Comparison of ENCODE assay signal across 9 cellular contexts in genomic region chr2:85594715-85595377, GRCh38. TPM values are rescaled to one million over a fixed set of nuclear protein-coding genes. Genes with fewer than 3 reads are reported as not detected.
DNase-seq lines count a peak whose midpoint lies in the region; ATAC-seq, FAIRE-seq and TF ChIP-seq lines count a peak whose summit lies in the region.
"Had no signal": no experiment of that assay in that cellular context is flagged by ENCODE, and none has a peak within 500 bp of the region (broad histone marks: within the 10 kb centered on the region; RNA-seq: fewer than 3 reads in every experiment).

No MANE protein-coding gene starts in this region.

- peak; percentile 38 for ATAC-seq in GM21381 (IDR thresholded peaks at IDR 0.05; ENCODE audit: unreplicated experiment)
- peak; percentile 42 to 63 (median 46) for ATAC-seq in natural killer cell

- POLR2A ChIA-PET in CD8-positive, alpha-beta memory T cell (lab: Charles Lee), result interaction anchor here (1.0 to 2.3 kb wide), 9 partner anchors 10 to 267 kb away, joined by 4 to 21 read pairs (median 9); partner anchors contain the start of genes C2orf68, GGCX, MAT2A and TGOLN2

- FAIRE-seq in RCC 7860 (lab: Jason Lieb, UNC), result no peak

- TF ChIP-seq CTCF in choroid plexus epithelial cell (conservative IDR thresholded peaks at IDR 0.05; ENCODE audit: low read depth, low read length) (no peak), natural killer cell (IDR thresholded peaks at IDR 0.05) (no peak)

- peak overlapping the region; percentile 87 for H3K4me3 ChIP-seq in CD8-positive, alpha-beta memory T cell (ENCODE audit: low read length)
- peak overlapping the region; percentile 85 for H3K4me3 ChIP-seq in HUES64 (ENCODE audit: low read length)
- H3K4me3 ChIP-seq in choroid plexus epithelial cell (ENCODE audit: low read depth, low read length), result peak overlapping the region; percentile 100

- peak overlapping the region; percentile 96 to 99 (median 98) for H3K4me3 Mint-ChIP-seq in CD8-positive, alpha-beta memory T cell
- H3K4me3 Mint-ChIP-seq in natural killer cell, result peak overlapping the region; percentile 99

- 16% methylated on average over 23 of the region's 23 CpGs for WGBS in HUES64

- H3K27me3 Mint-ChIP-seq in CD8-positive, alpha-beta memory T cell, result no peaks in the 10 kb centered on the region
- H3K27me3 Mint-ChIP-seq in natural killer cell (ENCODE audit: low read depth in 2 of 2), result no peaks in the 10 kb centered on the region

- H3K9me3 ChIP-seq in CD8-positive, alpha-beta memory T cell (ENCODE audit: low read length), result no peaks in the 10 kb centered on the region
- H3K9me3 ChIP-seq in HUES64 (ENCODE audit: insufficient read depth, low read depth, low read length), result no peaks in the 10 kb centered on the region

- peak overlapping the region; percentile 84 for H3K27ac ChIP-seq in CD8-positive, alpha-beta memory T cell (ENCODE audit: low read depth, low read length)
- peak overlapping the region; percentile 77 for H3K27ac ChIP-seq in HUES64 (ENCODE audit: low read depth, low read length)

- peaks cover 22% of the 10 kb centered on the region for H3K4me1 ChIP-seq in CD8-positive, alpha-beta memory T cell (ENCODE audit: insufficient read depth, low read length)
- no peaks in the 10 kb centered on the region; the same call in 1 of the 2 replicates for H3K4me1 ChIP-seq in HUES64 (ENCODE audit: insufficient read depth, low read length)

- peak overlapping the region; percentile 87 for H3K9ac ChIP-seq in HUES64 (ENCODE audit: low read depth, low read length)

- H3K36me3 ChIP-seq in CD8-positive, alpha-beta memory T cell (ENCODE audit: insufficient read depth, low read length), result peaks cover 10% of the 10 kb centered on the region
- peaks cover 25% of the 10 kb centered on the region for H3K36me3 ChIP-seq in HUES64 (ENCODE audit: insufficient read depth, low read length)

- peaks cover 34 to 52% (median 38%) of the 10 kb centered on the region in 3 donors for H3K4me1 Mint-ChIP-seq in CD8-positive, alpha-beta memory T cell
- peaks cover 31 to 38% of the 10 kb centered on the region in 2 donors for H3K4me1 Mint-ChIP-seq in natural killer cell

- peak in 1 of 5 donors; percentile 39 for DNase-seq in CD8-positive, alpha-beta memory T cell
- no peak for DNase-seq in choroid plexus epithelial cell (ENCODE audit: low read depth)
- no peak for DNase-seq in natural killer cell
- no peak for DNase-seq in CD1c-positive myeloid dendritic cell (ENCODE audit: extremely low spot score)
- DNase-seq in activated gamma-delta T cell (lab: John Stamatoyannopoulos, UW), result no peak
- DNase-seq in RCC 7860 (ENCODE audit: low spot score), result no peak

- H3K27ac Mint-ChIP-seq in CD8-positive, alpha-beta memory T cell, result peak overlapping the region; percentile 81 to 99 (median 95)
- peak overlapping the region; percentile 96 to 98 for H3K27ac Mint-ChIP-seq in natural killer cell

- CTCF ChIA-PET in CD8-positive, alpha-beta memory T cell (lab: Charles Lee), result interaction anchor here (1.0 to 3.6 kb wide), 10 partner anchors 9 to 56 kb away, joined by 3 to 16 read pairs (median 4); partner anchors contain the start of genes C2orf68 and MAT2A

- H3K36me3 Mint-ChIP-seq in CD8-positive, alpha-beta memory T cell, result peaks cover 0 to 36% (median 0%) of the 10 kb centered on the region in 3 donors
- no peaks in the 10 kb centered on the region for H3K36me3 Mint-ChIP-seq in natural killer cell

- no peaks in the 10 kb centered on the region for H3K27me3 ChIP-seq in CD8-positive, alpha-beta memory T cell (ENCODE audit: insufficient read depth, low read length, poor library complexity, severe bottlenecking)
- peaks cover 7% of the 10 kb centered on the region; the same call in 1 of the 2 replicates for H3K27me3 ChIP-seq in HUES64 (ENCODE audit: insufficient read depth, low read length)

- intact Hi-C loops in natural killer cell (cut with micrococcal nuclease), result no loop called here

- no peaks in the 10 kb centered on the region for H3K9me3 Mint-ChIP-seq in CD8-positive, alpha-beta memory T cell
- H3K9me3 Mint-ChIP-seq in natural killer cell, result no peaks in the 10 kb centered on the region

RNA-seq across cellular contexts. Expression of gene RNF181, which starts 0.7 kb away (rescaled TPM):
- total RNA-seq in CD8-positive, alpha-beta memory T cell, result 10 to 100 TPM; 88.2 to 95.1 TPM
- polyA plus RNA-seq in CD8-positive, alpha-beta memory T cell, result 181 TPM
- 99.6 TPM for polyA plus RNA-seq in HUES64 (2013, experiment 1 of 2)
- polyA plus RNA-seq in HUES64 (2013, experiment 2 of 2), result 103 TPM
- total RNA-seq in natural killer cell, result 10 to 100 TPM; 65.0 to 75.0 (median 66.7) TPM

RNA-seq across cellular contexts. Expression of gene TMEM150A, which starts 7.7 kb away (rescaled TPM):
- 1 to 10 TPM; 6.3 to 7.6 TPM for total RNA-seq in CD8-positive, alpha-beta memory T cell
- 13.2 TPM for polyA plus RNA-seq in CD8-positive, alpha-beta memory T cell
- polyA plus RNA-seq in HUES64 (2013, experiment 1 of 2), result 18.2 TPM
- 16.7 TPM for polyA plus RNA-seq in HUES64 (2013, experiment 2 of 2)
- 10 to 100 TPM; 10.4 to 13.3 (median 10.9) TPM for total RNA-seq in natural killer cell

RNA-seq across cellular contexts. Expression of gene VAMP5, which starts 10.6 kb away (rescaled TPM):
- 10 to 100 TPM; 26.4 to 28.0 TPM for total RNA-seq in CD8-positive, alpha-beta memory T cell
- 151 TPM for polyA plus RNA-seq in CD8-positive, alpha-beta memory T cell
- polyA plus RNA-seq in HUES64 (2013, experiment 1 of 2), result 5.3 TPM
- polyA plus RNA-seq in HUES64 (2013, experiment 2 of 2), result 10.3 TPM
- total RNA-seq in natural killer cell, result 10 to 100 TPM; 35.0 to 50.7 (median 36.7) TPM
- total RNA-seq: SK-MEL-5 had no signal

RNA-seq across cellular contexts. Expression of gene C2orf68, which starts 17.0 kb away (rescaled TPM):
- 10 to 100 TPM; 26.7 to 27.3 TPM for total RNA-seq in CD8-positive, alpha-beta memory T cell
- polyA plus RNA-seq in CD8-positive, alpha-beta memory T cell, result 17.9 TPM
- 32.0 TPM for polyA plus RNA-seq in HUES64 (2013, experiment 1 of 2)
- polyA plus RNA-seq in HUES64 (2013, experiment 2 of 2), result 38.9 TPM
- 10 to 100 TPM; 36.4 to 60.8 (median 48.4) TPM for total RNA-seq in natural killer cell

RNA-seq across cellular contexts. Expression of gene VAMP8, which starts 17.5 kb away (rescaled TPM):
- 10 to 100 TPM; 94.4 to 95.4 TPM for total RNA-seq in CD8-positive, alpha-beta memory T cell
- polyA plus RNA-seq in CD8-positive, alpha-beta memory T cell, result 355 TPM
- 47.2 TPM for polyA plus RNA-seq in HUES64 (2013, experiment 1 of 2)
- polyA plus RNA-seq in HUES64 (2013, experiment 2 of 2), result 42.2 TPM
- 100 to 1,000 TPM; 105 to 116 (median 111) TPM for total RNA-seq in natural killer cell
